In the genomic region with DNA sequence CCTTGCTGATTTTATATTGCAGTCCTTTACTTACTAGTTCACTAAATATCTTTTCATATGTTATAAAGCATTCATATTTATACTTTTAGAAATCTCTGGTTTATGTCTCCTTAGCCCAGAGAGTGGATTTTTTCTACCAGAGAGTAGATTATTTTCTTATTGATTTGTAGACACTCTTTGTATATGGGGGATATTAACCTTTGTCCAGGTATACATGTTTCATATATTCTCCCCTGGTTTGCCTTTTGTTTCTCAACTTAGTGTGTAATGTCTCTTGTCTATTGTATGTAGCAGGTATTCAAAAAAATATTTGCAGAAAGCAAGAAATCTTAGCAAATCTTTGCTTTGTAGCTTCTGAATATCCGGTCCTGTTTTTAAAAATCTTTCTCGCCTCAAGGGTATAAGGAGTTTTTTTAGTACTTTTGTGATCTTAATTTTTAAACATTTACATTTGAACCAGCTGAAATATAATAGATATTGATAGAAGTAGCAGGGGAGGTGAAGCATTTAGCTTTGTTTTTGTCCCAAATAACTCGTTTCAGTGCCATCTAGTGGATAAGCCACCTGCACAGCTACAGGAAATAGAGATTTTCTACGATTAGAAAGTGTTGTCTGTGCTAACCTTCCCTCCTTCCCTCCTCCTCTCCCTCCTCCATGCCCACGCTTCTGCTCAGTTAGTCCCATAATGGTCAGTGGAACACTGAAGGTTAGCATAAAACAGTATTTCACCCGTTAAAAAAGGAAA, we compare ENCODE assay signal across 14 cellular contexts.
DNase-seq lines count a peak whose midpoint lies in the region; ATAC-seq and TF ChIP-seq lines count a peak whose summit lies in the region.
"Had no signal": no experiment of that assay in that cellular context is flagged by ENCODE, and none has a peak within 500 bp of the region (broad histone marks: within the 10 kb centered on the region; RNA-seq: fewer than 3 reads in every experiment).

No MANE protein-coding gene starts in this region.

- H3K4me3 Mint-ChIP-seq in CD4-positive, alpha-beta T cell: no peak overlapping the region
- H3K4me3 Mint-ChIP-seq in GM23338: no peak overlapping the region
- H3K4me3 Mint-ChIP-seq: naive B cell had no signal

- no peaks in the 10 kb centered on the region for H3K9me3 ChIP-seq in CD4-positive, alpha-beta T cell (ENCODE audit: control insufficient read depth, low read length)
- H3K9me3 ChIP-seq: body of pancreas, HAP-1 had no signal

- in situ Hi-C loops in SK-MEL-5 (cut with HindIII; ENCODE audit: low pct_unique_long_range_greater_than_20kb, low sequenced_read_pairs): no loop called here

- no peak overlapping the region for H3K27ac ChIP-seq in CD4-positive, alpha-beta T cell (ENCODE audit: low read depth, low read length)
- H3K27ac ChIP-seq in GM23338 (ENCODE audit: low read depth): no peak overlapping the region
- H3K27ac ChIP-seq in foreskin keratinocyte: no peak overlapping the region
- H3K27ac ChIP-seq: body of pancreas had no signal

- H3K27me3 Mint-ChIP-seq in CD4-positive, alpha-beta T cell: peaks cover 13% of the 10 kb centered on the region
- H3K27me3 Mint-ChIP-seq in GM23338 (ENCODE audit: insufficient read depth, low read depth, poor library complexity): no peaks in the 10 kb centered on the region

- H3K4me1 Mint-ChIP-seq in CD4-positive, alpha-beta T cell (ENCODE audit: low read depth): no peaks in the 10 kb centered on the region
- H3K4me1 Mint-ChIP-seq in GM23338: peaks cover 3% of the 10 kb centered on the region
- H3K4me1 Mint-ChIP-seq: naive B cell had no signal

- no peaks in the 10 kb centered on the region for H3K36me3 ChIP-seq in GM23338 (ENCODE audit: insufficient read depth)
- H3K36me3 ChIP-seq: HAP-1 had no signal

- ATAC-seq in CD4-positive, alpha-beta T cell (ENCODE audit: poor library complexity): no peak
- ATAC-seq in GM23338 (no peak), foreskin keratinocyte (no peak), GM21786 (IDR thresholded peaks at IDR 0.05; ENCODE audit: unreplicated experiment) (no peak)
- ATAC-seq: body of pancreas had no signal

- no peaks in the 10 kb centered on the region for H3K4me1 ChIP-seq in GM23338 (ENCODE audit: insufficient read depth)
- no peaks in the 10 kb centered on the region for H3K4me1 ChIP-seq in foreskin keratinocyte
- H3K4me1 ChIP-seq: body of pancreas, HAP-1 had no signal

- no peak overlapping the region for H3K4me3 ChIP-seq in GM23338
- H3K4me3 ChIP-seq: body of pancreas, HAP-1 had no signal

- no peak overlapping the region for H3K4me2 ChIP-seq in GM23338

- POLR2A ChIA-PET in CD4-positive, alpha-beta T cell (lab: Charles Lee): no interaction called here

- no peaks in the 10 kb centered on the region for H3K27me3 ChIP-seq in CD4-positive, alpha-beta T cell (ENCODE audit: control insufficient read depth, insufficient read depth, low read length)
- H3K27me3 ChIP-seq in GM23338 (ENCODE audit: insufficient read depth) (no peaks in the 10 kb centered on the region), foreskin keratinocyte (peaks cover 38% of the 10 kb centered on the region)
- H3K27me3 ChIP-seq: body of pancreas had no signal

- H3K79me2 ChIP-seq in GM23338 (replicated peaks; ENCODE audit: insufficient read depth): no peaks in the 10 kb centered on the region

- H3K9me3 Mint-ChIP-seq in CD4-positive, alpha-beta T cell: no peaks in the 10 kb centered on the region
- no peaks in the 10 kb centered on the region for H3K9me3 Mint-ChIP-seq in GM23338
- H3K9me3 Mint-ChIP-seq: naive B cell had no signal

- TF ChIP-seq CTCF in CD4-positive, alpha-beta T cell (IDR thresholded peaks at IDR 0.05): peak; percentile 14
- TF ChIP-seq CTCF in GM23338 (conservative IDR thresholded peaks at IDR 0.05; ENCODE audit: low read depth in 2 of 2): peak; percentile 49 to 54
- TF ChIP-seq CTCF in foreskin keratinocyte (conservative IDR thresholded peaks at IDR 0.05): peak; percentile 50

- no peaks in the 10 kb centered on the region; the same call in 1 of the 2 replicates for H4K20me1 ChIP-seq in GM23338 (replicated peaks; ENCODE audit: insufficient read depth)

- H3K27ac Mint-ChIP-seq in CD4-positive, alpha-beta T cell: no peak overlapping the region
- no peak overlapping the region for H3K27ac Mint-ChIP-seq in GM23338

- CTCF ChIA-PET in CD4-positive, alpha-beta T cell (lab: Charles Lee): interaction anchor here (1.1 kb wide), 1 partner anchor 334 kb away, joined by 3 read pairs; no protein-coding TSS in a partner anchor

- no peak overlapping the region for H2AFZ ChIP-seq in GM23338

- H3K36me3 Mint-ChIP-seq in CD4-positive, alpha-beta T cell (ENCODE audit: low read depth): no peaks in the 10 kb centered on the region
- no peaks in the 10 kb centered on the region for H3K36me3 Mint-ChIP-seq in GM23338 (ENCODE audit: low read depth)
- H3K36me3 Mint-ChIP-seq: naive B cell had no signal

- H3F3A ChIP-seq in GM23338 (replicated peaks; ENCODE audit: low read depth): no peaks in the 10 kb centered on the region

- H3K9me2 ChIP-seq in GM23338 (ENCODE audit: insufficient read depth): no peaks in the 10 kb centered on the region

- intact Hi-C loops in CD4-positive, alpha-beta T cell (cut with DNase I, micrococcal nuclease): loop anchor here (1.0 to 2.0 kb wide), 4 partner anchors 247 to 335 kb away; no protein-coding TSS in a partner anchor

- no peak for DNase-seq in CD4-positive, alpha-beta T cell
- peak; percentile 47 for DNase-seq in GM23338 (ENCODE audit: low spot score)
- DNase-seq in SK-MEL-5 (ENCODE audit: low read depth, low spot score): peak; percentile 49
- no peak for DNase-seq in foreskin keratinocyte
- DNase-seq in activated naive CD4-positive, alpha-beta T cell treated with Interleukin-2 at 50 U/mL for 16 hours: no peak
- no peak for DNase-seq in glomerular visceral epithelial cell (ENCODE audit: extremely low spot score)
- DNase-seq: activated T-cell treated with anti-CD3 and anti-CD28 coated beads for 4 hours, body of pancreas, DMS53, naive B cell, small intestine, T1000 had no signal

TF ChIP-seq in GM23338, 12 proteins besides CTCF, POLR2A, EP300 and RAD21 (continues in another document):
- TF ChIP-seq STAT1 (IDR thresholded peaks at IDR 0.05; ENCODE audit: unreplicated experiment) (no peak), NANOG (IDR thresholded peaks at IDR 0.05; ENCODE audit: borderline replicate concordance) (no peak), ZNF114 (CRISPR knock-in tag; IDR thresholded peaks at IDR 0.05) (no peak), EZH2 (IDR thresholded peaks at IDR 0.05; ENCODE audit: low read depth, unreplicated experiment) (no peak), ZNF331 (CRISPR knock-in tag; IDR thresholded peaks at IDR 0.05; ENCODE audit: low read depth) (no peak), EZH2phosphoT487 (IDR thresholded peaks at IDR 0.05; ENCODE audit: unreplicated experiment) (no peak), CREB1 (CRISPR knock-in tag; IDR thresholded peaks at IDR 0.05; ENCODE audit: low read depth) (no peak), POLR2AphosphoS5 (IDR thresholded peaks at IDR 0.05; ENCODE audit: low read depth) (no peak), JUNB (IDR thresholded peaks at IDR 0.05; ENCODE audit: unreplicated experiment) (no peak)
- TF ChIP-seq, protein P1, sequence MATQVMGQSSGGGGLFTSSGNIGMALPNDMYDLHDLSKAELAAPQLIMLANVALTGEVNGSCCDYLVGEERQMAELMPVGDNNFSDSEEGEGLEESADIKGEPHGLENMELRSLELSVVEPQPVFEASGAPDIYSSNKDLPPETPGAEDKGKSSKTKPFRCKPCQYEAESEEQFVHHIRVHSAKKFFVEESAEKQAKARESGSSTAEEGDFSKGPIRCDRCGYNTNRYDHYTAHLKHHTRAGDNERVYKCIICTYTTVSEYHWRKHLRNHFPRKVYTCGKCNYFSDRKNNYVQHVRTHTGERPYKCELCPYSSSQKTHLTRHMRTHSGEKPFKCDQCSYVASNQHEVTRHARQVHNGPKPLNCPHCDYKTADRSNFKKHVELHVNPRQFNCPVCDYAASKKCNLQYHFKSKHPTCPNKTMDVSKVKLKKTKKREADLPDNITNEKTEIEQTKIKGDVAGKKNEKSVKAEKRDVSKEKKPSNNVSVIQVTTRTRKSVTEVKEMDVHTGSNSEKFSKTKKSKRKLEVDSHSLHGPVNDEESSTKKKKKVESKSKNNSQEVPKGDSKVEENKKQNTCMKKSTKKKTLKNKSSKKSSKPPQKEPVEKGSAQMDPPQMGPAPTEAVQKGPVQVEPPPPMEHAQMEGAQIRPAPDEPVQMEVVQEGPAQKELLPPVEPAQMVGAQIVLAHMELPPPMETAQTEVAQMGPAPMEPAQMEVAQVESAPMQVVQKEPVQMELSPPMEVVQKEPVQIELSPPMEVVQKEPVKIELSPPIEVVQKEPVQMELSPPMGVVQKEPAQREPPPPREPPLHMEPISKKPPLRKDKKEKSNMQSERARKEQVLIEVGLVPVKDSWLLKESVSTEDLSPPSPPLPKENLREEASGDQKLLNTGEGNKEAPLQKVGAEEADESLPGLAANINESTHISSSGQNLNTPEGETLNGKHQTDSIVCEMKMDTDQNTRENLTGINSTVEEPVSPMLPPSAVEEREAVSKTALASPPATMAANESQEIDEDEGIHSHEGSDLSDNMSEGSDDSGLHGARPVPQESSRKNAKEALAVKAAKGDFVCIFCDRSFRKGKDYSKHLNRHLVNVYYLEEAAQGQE (IDR thresholded peaks at IDR 0.05; ENCODE audit: unreplicated experiment): no peak

Comparison
In these comparisons a context has a peak if more than half of its experiments do, and no peak if none do; other contexts are left out.
1. DNase-seq: peak in GM23338 (single experiment) and SK-MEL-5 (single experiment); none in CD4-positive, alpha-beta T cell (0 of 10), foreskin keratinocyte (0 of 2), activated naive CD4-positive, alpha-beta T cell treated with Interleukin-2 at 50 U/mL for 16 hours (single experiment) and glomerular visceral epithelial cell (single experiment).
2. Peak in every context shown above with its lines, with median percentiles within 50 percentile points of each other: CTCF ChIP-seq.